ENCODE assay signal across 14 cellular contexts in genomic region chr18:36628435-36629094, GRCh38.
DNase-seq lines count a peak whose midpoint lies in the region; ATAC-seq and TF ChIP-seq lines count a peak whose summit lies in the region.
"Had no signal": no experiment of that assay in that cellular context is flagged by ENCODE, and none has a peak within 500 bp of the region (broad histone marks: within the 10 kb centered on the region; RNA-seq: fewer than 3 reads in every experiment).

No MANE protein-coding gene starts in this region.

- DNase-seq in AG09309 (ENCODE audit: low read depth): peak; percentile 63
- peak; percentile 28 for DNase-seq in RPMI7951 (ENCODE audit: low read depth)
- peak; percentile 72 for DNase-seq in fibroblast of pulmonary artery (ENCODE audit: low read depth)
- DNase-seq in osteoblast (ENCODE audit: insufficient read length, low spot score, missing footprints): peak; percentile 72
- no peak for DNase-seq in thyroid gland
- DNase-seq in GOT3 (lab: John Stamatoyannopoulos, UW): no peak
- no peak for DNase-seq in 8988T
- DNase-seq: BE2C; left cardiac atrium; NCI-H524 treated with DMSO at 0.1 percent for 48 hours; SHP77 treated with DMSO at 0.1 percent for 48 hours; stimulated activated CD4-positive, alpha-beta T cell treated with anti-CD3 and anti-CD28 coated beads, Interleukin-4, amount 100 ng/mL, for 24 hours had no signal

- intact Hi-C loops in thyroid gland (cut with DNase I): no loop called here

- no peaks in the 10 kb centered on the region for H3K79me2 ChIP-seq in osteoblast (ENCODE audit: insufficient read depth, low read length)

- H2AFZ ChIP-seq in osteoblast (ENCODE audit: low read length): peak overlapping the region; percentile 44

- TF ChIP-seq CTCF in AG09309 (IDR thresholded peaks at IDR 0.05; ENCODE audit: control insufficient read depth, insufficient read depth, low read depth, low read length, missing control alignments) (no peak), fibroblast of pulmonary artery (IDR thresholded peaks at IDR 0.05; ENCODE audit: low read length, missing control alignments) (no peak), osteoblast (IDR thresholded peaks at IDR 0.05; ENCODE audit: extremely low read depth, low read depth, low read length) (no peak), thyroid gland (IDR thresholded peaks at IDR 0.05) (no peak)

- no peak for TF ChIP-seq POLR2A in thyroid gland (IDR thresholded peaks at IDR 0.05)

- H3K4me1 ChIP-seq in osteoblast (ENCODE audit: insufficient read depth, low read length): peaks cover 7% of the 10 kb centered on the region
- H3K4me1 ChIP-seq in thyroid gland: peaks cover 0 to 8% of the 10 kb centered on the region in 2 donors
- H3K4me1 ChIP-seq: BE2C had no signal

- no peak overlapping the region for H3K4me3 ChIP-seq in AG09309 (ENCODE audit: control insufficient read depth, low read depth, low read length)
- no peak overlapping the region for H3K4me3 ChIP-seq in fibroblast of pulmonary artery (replicated peaks; ENCODE audit: low read depth, low read length)
- no peak overlapping the region for H3K4me3 ChIP-seq in osteoblast (ENCODE audit: insufficient read depth, low read length)
- H3K4me3 ChIP-seq in thyroid gland (replicated peaks in 1 of 3): no peak overlapping the region

- WGBS in thyroid gland, 2 donors: 37 to 46% methylated on average over 2 of the region's 2 CpGs

- no peaks in the 10 kb centered on the region for H3K36me3 ChIP-seq in osteoblast (ENCODE audit: insufficient read depth, low read length)
- H3K36me3 ChIP-seq in thyroid gland: no peaks in the 10 kb centered on the region
- H3K36me3 ChIP-seq: BE2C, neutrophil had no signal

- no peaks in the 10 kb centered on the region for H3K9me3 ChIP-seq in osteoblast (ENCODE audit: low read depth, low read length)
- no peaks in the 10 kb centered on the region for H3K9me3 ChIP-seq in thyroid gland
- H3K9me3 ChIP-seq: BE2C, neutrophil had no signal

- ATAC-seq in GM18498 (IDR thresholded peaks at IDR 0.05; ENCODE audit: unreplicated experiment): no peak

- H3K27me3 ChIP-seq in osteoblast (ENCODE audit: insufficient read depth, low read length): no peaks in the 10 kb centered on the region
- H3K27me3 ChIP-seq in thyroid gland: no peaks in the 10 kb centered on the region
- H3K27me3 ChIP-seq: BE2C, neutrophil had no signal

- peak overlapping the region; percentile 53 for H3K4me2 ChIP-seq in osteoblast (ENCODE audit: insufficient read depth, low read length)

- H3K27ac ChIP-seq in osteoblast (ENCODE audit: low read depth, low read length) (peak overlapping the region; percentile 6), thyroid gland (no peak overlapping the region)
- H3K27ac ChIP-seq: neutrophil had no signal

- no peaks in the 10 kb centered on the region for H4K20me1 ChIP-seq in osteoblast (ENCODE audit: insufficient read depth, low read length)

Comparison
In these comparisons a context has a peak if more than half of its experiments do, and no peak if none do; other contexts are left out.
1. DNase-seq: peak in AG09309 (single experiment), RPMI7951 (single experiment), fibroblast of pulmonary artery (single experiment) and osteoblast (single experiment); none in thyroid gland (0 of 2), GOT3 (single experiment) and 8988T (single experiment).